8 cellular contexts compared by ENCODE assay signal in the genomic region with DNA sequence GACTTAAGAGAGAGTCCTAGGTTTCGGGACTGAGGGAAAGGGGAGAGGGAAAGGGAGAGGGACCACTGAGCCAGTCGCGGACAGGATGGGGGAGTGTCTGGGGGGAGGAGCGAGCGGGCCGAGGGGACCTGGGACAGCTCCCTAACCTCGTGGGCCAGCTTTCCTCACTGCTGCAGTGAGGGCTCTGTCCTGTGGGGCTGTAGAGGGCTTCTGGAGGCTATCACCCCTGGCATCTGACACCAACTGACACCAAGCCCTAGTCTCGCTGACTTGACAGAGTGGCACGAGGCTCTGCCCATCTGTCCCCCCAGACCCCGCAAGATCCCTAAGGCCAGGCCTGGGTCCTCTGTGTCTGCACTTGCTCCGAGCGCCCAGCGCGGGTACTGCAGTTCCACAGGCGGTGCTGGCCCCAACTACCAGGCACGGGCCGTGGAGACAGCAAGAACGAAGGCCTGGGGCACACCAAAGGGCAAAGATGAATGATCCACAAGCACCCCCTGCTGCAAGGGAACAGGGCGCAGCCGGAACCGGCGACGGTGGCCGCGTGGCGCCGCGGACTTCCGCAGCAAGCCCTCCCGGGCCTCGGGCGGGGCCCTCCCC. TPM values are rescaled to one million over a fixed set of nuclear protein-coding genes. Genes with fewer than 3 reads are reported as not detected.
DNase-seq lines count a peak whose midpoint lies in the region; ATAC-seq, FAIRE-seq and TF ChIP-seq lines count a peak whose summit lies in the region.

No MANE protein-coding gene starts in this region.

- TF ChIP-seq CTCF in astrocyte (IDR thresholded peaks at IDR 0.05; ENCODE audit: insufficient read depth, low read depth, low read length), result no peak

- peaks cover 8% of the 10 kb centered on the region for H3K27me3 Mint-ChIP-seq in activated T-cell treated with anti-CD3 and anti-CD28 coated beads, Interleukin-2, amount 50 U/mL, for 24 hours
- H3K27me3 Mint-ChIP-seq in astrocyte (ENCODE audit: low read depth, unreplicated experiment), result no peaks in the 10 kb centered on the region

- peaks cover 10% of the 10 kb centered on the region for H3K79me2 ChIP-seq in astrocyte (ENCODE audit: insufficient read depth, low read length)

- peaks cover 13% of the 10 kb centered on the region for H3K4me1 Mint-ChIP-seq in activated T-cell treated with anti-CD3 and anti-CD28 coated beads, Interleukin-2, amount 50 U/mL, for 24 hours (ENCODE audit: low read depth)
- peaks cover 6% of the 10 kb centered on the region for H3K4me1 Mint-ChIP-seq in astrocyte (ENCODE audit: low read depth, unreplicated experiment)

- H2AFZ ChIP-seq in astrocyte (ENCODE audit: low read depth, low read length), result peak overlapping the region; percentile 32

- no peak overlapping the region for H3K27ac ChIP-seq in astrocyte (ENCODE audit: low read depth, low read length)

- peak; percentile 32 for FAIRE-seq in astrocyte (lab: Jason Lieb, UNC)

- no peaks in the 10 kb centered on the region for H3K27me3 ChIP-seq in astrocyte (ENCODE audit: insufficient read depth, low read length)

- H3K9me3 Mint-ChIP-seq in activated T-cell treated with anti-CD3 and anti-CD28 coated beads, Interleukin-2, amount 50 U/mL, for 24 hours, result no peaks in the 10 kb centered on the region
- no peaks in the 10 kb centered on the region for H3K9me3 Mint-ChIP-seq in astrocyte (ENCODE audit: unreplicated experiment)

- no peak for DNase-seq in activated T-cell treated with anti-CD3 and anti-CD28 coated beads, Interleukin-2, amount 50 U/mL, for 24 hours
- no peak for DNase-seq in activated T-cell treated with anti-CD3 and anti-CD28 coated beads, Interleukin-2, amount 50 U/mL, for 1 hour
- DNase-seq in NCI-H1105 (lab: John Stamatoyannopoulos, UW) (peak; percentile 28), astrocyte (ENCODE audit: low read depth) (no peak), iPS-NIHi11 (ENCODE audit: low spot score) (peak; percentile 53), GOT3 (lab: John Stamatoyannopoulos, UW) (no peak)
- peak; percentile 11 to 15 for DNase-seq in stimulated activated CD4-positive, alpha-beta T cell treated with anti-CD3 and anti-CD28 coated beads, Interleukin-15, amount 100 ng/mL, for 48 hours (ENCODE audit: low read depth in 2 of 2)

- H3K9me3 ChIP-seq in astrocyte (ENCODE audit: insufficient read depth, low read depth, low read length), result no peaks in the 10 kb centered on the region

- H4K20me1 ChIP-seq in astrocyte (ENCODE audit: insufficient read depth, low read length), result no peaks in the 10 kb centered on the region

- H3K4me3 Mint-ChIP-seq in activated T-cell treated with anti-CD3 and anti-CD28 coated beads, Interleukin-2, amount 50 U/mL, for 24 hours, result peak overlapping the region; percentile 85
- peak overlapping the region; percentile 83 for H3K4me3 Mint-ChIP-seq in astrocyte (ENCODE audit: unreplicated experiment)

- peak overlapping the region; percentile 75 for H3K4me3 ChIP-seq in astrocyte (ENCODE audit: insufficient read depth, low read depth, low read length)

- H3K36me3 Mint-ChIP-seq in activated T-cell treated with anti-CD3 and anti-CD28 coated beads, Interleukin-2, amount 50 U/mL, for 24 hours (ENCODE audit: low read depth), result peaks cover 39% of the 10 kb centered on the region
- no peaks in the 10 kb centered on the region for H3K36me3 Mint-ChIP-seq in astrocyte (ENCODE audit: low read depth, unreplicated experiment)

- no peaks in the 10 kb centered on the region for H3K36me3 ChIP-seq in astrocyte (ENCODE audit: insufficient read depth, low read length)

- H3K9ac ChIP-seq in astrocyte (ENCODE audit: low read length), result peak overlapping the region; percentile 67

- ATAC-seq in HG02610 (IDR thresholded peaks at IDR 0.05; ENCODE audit: unreplicated experiment), result peak; percentile 40

- H3K4me2 ChIP-seq in astrocyte (ENCODE audit: low read length), result peak overlapping the region; percentile 93

- peaks cover 14% of the 10 kb centered on the region for H3K4me1 ChIP-seq in astrocyte (ENCODE audit: insufficient read depth, low read length)

- peak overlapping the region; percentile 85 for H3K27ac Mint-ChIP-seq in activated T-cell treated with anti-CD3 and anti-CD28 coated beads, Interleukin-2, amount 50 U/mL, for 24 hours
- H3K27ac Mint-ChIP-seq in astrocyte (ENCODE audit: unreplicated experiment), result no peak overlapping the region

RNA-seq across cellular contexts. Expression of a gene that starts 0.5 kb away (rescaled TPM):
- total RNA-seq in astrocyte, result 12.1 and 14.7 TPM in 2 replicates

RNA-seq across cellular contexts. Expression of a gene that starts 24.1 kb away (rescaled TPM):
- total RNA-seq in astrocyte, result 0.36 TPM in 1 of 2 replicates, not detected in the other

RNA-seq across cellular contexts. Expression of a gene that starts 24.9 kb away (rescaled TPM):
- 50.0 and 87.7 TPM in 2 replicates for total RNA-seq in astrocyte

RNA-seq across cellular contexts. Expression of a gene that starts 47.5 kb away (rescaled TPM):
- total RNA-seq in astrocyte, result 0.46 and 0.52 TPM in 2 replicates

RNA-seq across cellular contexts. Expression of a gene that starts 58.6 kb away (rescaled TPM):
- total RNA-seq in astrocyte, result 0.26 and 0.27 TPM in 2 replicates

Comparison
In these comparisons a context has a peak if more than half of its experiments do, and no peak if none do; other contexts are left out.
1. DNase-seq: peak in NCI-H1105 (single experiment), iPS-NIHi11 (single experiment) and stimulated activated CD4-positive, alpha-beta T cell treated with anti-CD3 and anti-CD28 coated beads, Interleukin-15, amount 100 ng/mL, for 48 hours (2 of 2); none in activated T-cell treated with anti-CD3 and anti-CD28 coated beads, Interleukin-2, amount 50 U/mL, for 24 hours (single experiment), activated T-cell treated with anti-CD3 and anti-CD28 coated beads, Interleukin-2, amount 50 U/mL, for 1 hour (single experiment), astrocyte (single experiment) and GOT3 (single experiment).